8 cellular contexts compared by ENCODE assay signal in genomic region chr12:53098982-53099651, GRCh38. TPM values are rescaled to one million over a fixed set of nuclear protein-coding genes. Genes with fewer than 3 reads are reported as not detected.
DNase-seq lines count a peak whose midpoint lies in the region; ATAC-seq, FAIRE-seq and TF ChIP-seq lines count a peak whose summit lies in the region.

No MANE protein-coding gene starts in this region.

- H3K9ac ChIP-seq in HUES6 (ENCODE audit: low read length): no peak overlapping the region
- H3K9ac ChIP-seq in NT2/D1 (ENCODE audit: insufficient read length, low read depth): peak overlapping the region; percentile 81
- no peak overlapping the region for H3K9ac ChIP-seq in endothelial cell of umbilical vein (replicated peaks; ENCODE audit: extremely low read depth, insufficient read depth, low read length)

- no peaks in the 10 kb centered on the region for H3K9me1 ChIP-seq in endothelial cell of umbilical vein (replicated peaks; ENCODE audit: control insufficient read depth, extremely low read depth, insufficient read depth, low read length)

- no TSS peak for BruUV-seq in endothelial cell of umbilical vein (replicated peaks; lab: Mats Ljungman, UMichigan)

- peaks cover 48% of the 10 kb centered on the region for H3K4me1 ChIP-seq in CD8-positive, alpha-beta memory T cell (ENCODE audit: insufficient read depth, low read length)
- peaks cover 20% of the 10 kb centered on the region for H3K4me1 ChIP-seq in HUES6 (ENCODE audit: control insufficient read depth, insufficient read depth, low read length)
- H3K4me1 ChIP-seq in NT2/D1 (ENCODE audit: insufficient read depth, insufficient read length): peaks cover 23% of the 10 kb centered on the region
- H3K4me1 ChIP-seq in endothelial cell of umbilical vein (ENCODE audit: control insufficient read depth, extremely low read depth, insufficient read depth, low read length): peaks cover 27% of the 10 kb centered on the region

- intact Hi-C loops in endothelial cell of umbilical vein (cut with micrococcal nuclease): loop anchor here (1.0 to 5.0 kb wide), 5 partner anchors 20 to 61 kb away; partner anchors contain the start of genes SPRYD3 and TNS2

- no peaks in the 10 kb centered on the region for H4K20me1 ChIP-seq in endothelial cell of umbilical vein (replicated peaks; ENCODE audit: control insufficient read depth, extremely low read depth, insufficient read depth, low read length)

- no peak overlapping the region for H3K4me3 ChIP-seq in CD8-positive, alpha-beta memory T cell (ENCODE audit: low read length)
- H3K4me3 ChIP-seq in HUES6 (ENCODE audit: low read depth, low read length): peak overlapping the region; percentile 95
- no peak overlapping the region for H3K4me3 ChIP-seq in NT2/D1 (ENCODE audit: insufficient read length, low read depth)
- H3K4me3 ChIP-seq in endothelial cell of umbilical vein (replicated peaks in 1 of 3; ENCODE audit: insufficient read depth in 1 of 3, low read depth in 1 of 3, low read length in 3 of 3): no peak overlapping the region

- CTCF ChIA-PET in CD8-positive, alpha-beta memory T cell (lab: Charles Lee): interaction anchor here (1.0 to 14.7 kb wide), 16 partner anchors 10 to 222 kb away, joined by 3 to 243 read pairs (median 4); partner anchors contain the start of genes AAAS, CSAD and SPRYD3
- CTCF ChIA-PET in endothelial cell of umbilical vein (lab: Charles Lee): interaction anchor here (0.8 to 10.8 kb wide), 22 partner anchors 9 to 170 kb away, joined by 3 to 463 read pairs (median 6); partner anchors contain the start of genes CSAD, SPRYD3 and ZNF740

- peak overlapping the region; percentile 99 for H2AFZ ChIP-seq in endothelial cell of umbilical vein (ENCODE audit: low read depth, low read length)

- no peaks in the 10 kb centered on the region for H3K79me2 ChIP-seq in endothelial cell of umbilical vein (ENCODE audit: control insufficient read depth, insufficient read depth, low read length)

- peak overlapping the region; percentile 24 to 95 (median 83) for H3K27ac Mint-ChIP-seq in CD8-positive, alpha-beta memory T cell

- H3K4me2 ChIP-seq in endothelial cell of umbilical vein (ENCODE audit: insufficient read depth, low read length): peak overlapping the region; percentile 56

- H3K9me3 ChIP-seq in CD8-positive, alpha-beta memory T cell (ENCODE audit: low read length): no peaks in the 10 kb centered on the region
- no peaks in the 10 kb centered on the region for H3K9me3 ChIP-seq in HUES6 (ENCODE audit: control insufficient read depth, insufficient read depth, low read depth, low read length)
- no peaks in the 10 kb centered on the region for H3K9me3 ChIP-seq in NT2/D1 (ENCODE audit: insufficient read depth, low read length)
- H3K9me3 ChIP-seq in endothelial cell of umbilical vein (replicated peaks; ENCODE audit: control insufficient read depth, insufficient read depth, low read length): no peaks in the 10 kb centered on the region

- no peak overlapping the region for H3K27ac ChIP-seq in CD8-positive, alpha-beta memory T cell (ENCODE audit: low read depth, low read length)
- H3K27ac ChIP-seq in HUES6 (ENCODE audit: low read depth, low read length): no peak overlapping the region
- peak overlapping the region; percentile 50 for H3K27ac ChIP-seq in endothelial cell of umbilical vein (ENCODE audit: insufficient read depth, low read depth, low read length)

- dilution Hi-C loops in endothelial cell of umbilical vein (cut with MboI; ENCODE audit: extremely low pct_ligation_motif_present, low sequenced_read_pairs): no loop called here

- H3K27me3 ChIP-seq in CD8-positive, alpha-beta memory T cell (ENCODE audit: insufficient read depth, low read length, poor library complexity, severe bottlenecking): no peaks in the 10 kb centered on the region
- H3K27me3 ChIP-seq in HUES6 (ENCODE audit: control insufficient read depth, insufficient read depth, low read length) (peaks cover 35% of the 10 kb centered on the region), NT2/D1 (ENCODE audit: insufficient read depth, insufficient read length) (peaks cover 31% of the 10 kb centered on the region), endothelial cell of umbilical vein (ENCODE audit: control insufficient read depth in 2 of 2, insufficient read depth in 2 of 2, low read length in 2 of 2) (no peaks in the 10 kb centered on the region)

- peak; percentile 94 to 95 for TF ChIP-seq CTCF in endothelial cell of umbilical vein (IDR thresholded peaks at IDR 0.05; ENCODE audit: extremely low read depth in 1 of 2, insufficient read depth in 1 of 2, low read depth in 1 of 2, low read length in 2 of 2)

- peaks cover 42 to 65% (median 53%) of the 10 kb centered on the region in 3 donors for H3K4me1 Mint-ChIP-seq in CD8-positive, alpha-beta memory T cell

- ATAC-seq in GM19023 (IDR thresholded peaks at IDR 0.05; ENCODE audit: unreplicated experiment): no peak

- peaks cover 0 to 3% of the 10 kb centered on the region in 2 donors for H3K27me3 Mint-ChIP-seq in CD8-positive, alpha-beta memory T cell

- peak; percentile 95 for FAIRE-seq in endothelial cell of umbilical vein (lab: Jason Lieb, UNC)

- POLR2A ChIA-PET in CD8-positive, alpha-beta memory T cell (lab: Charles Lee): interaction anchor here (0.7 to 3.0 kb wide), 3 partner anchors 20 to 45 kb away, joined by 7 to 18 read pairs (median 9); partner anchors contain the start of gene SPRYD3
- POLR2A ChIA-PET in endothelial cell of umbilical vein (lab: Charles Lee): interaction anchor here (1.8 to 2.2 kb wide), 3 partner anchors 20 to 33 kb away, joined by 4 to 9 read pairs (median 5); partner anchors contain the start of gene SPRYD3

- H3K36me3 Mint-ChIP-seq in CD8-positive, alpha-beta memory T cell: no peaks in the 10 kb centered on the region

- no peaks in the 10 kb centered on the region for H3K36me3 ChIP-seq in CD8-positive, alpha-beta memory T cell (ENCODE audit: insufficient read depth, low read length)
- H3K36me3 ChIP-seq in HUES6 (ENCODE audit: control insufficient read depth, insufficient read depth, low read length): no peaks in the 10 kb centered on the region
- H3K36me3 ChIP-seq in NT2/D1 (ENCODE audit: insufficient read depth, insufficient read length, low read length): peaks cover 3% of the 10 kb centered on the region
- no peaks in the 10 kb centered on the region for H3K36me3 ChIP-seq in endothelial cell of umbilical vein (ENCODE audit: control insufficient read depth in 2 of 2, extremely low read depth in 1 of 2, insufficient read depth in 2 of 2, low read length in 2 of 2)

- TF ChIP-seq POLR2A in endothelial cell of umbilical vein (IDR thresholded peaks at IDR 0.05; ENCODE audit: low read depth, low read length): peak; percentile 53

- DNase-seq in CD8-positive, alpha-beta memory T cell: peak; percentile 79 to 92 (median 85)
- DNase-seq in NT2/D1 (ENCODE audit: low read depth, low spot score) (peak; percentile 67), endothelial cell of umbilical vein (ENCODE audit: low read depth, low spot score) (peak; percentile 83), midbrain (lab: John Stamatoyannopoulos, UW) (peak; percentile 70)
- DNase-seq in activated CD8-positive, alpha-beta memory T cell treated with anti-CD3 and anti-CD28 coated beads, Interleukin-2, amount 50 U/mL, for 1 hour (ENCODE audit: extremely low read depth): peak; percentile 62
- peak; percentile 83 for DNase-seq in stimulated activated CD8-positive, alpha-beta memory T cell treated with anti-CD3 and anti-CD28 coated beads, Interleukin-15, amount 100 ng/mL, for 24 hours (ENCODE audit: low read depth)

- no peaks in the 10 kb centered on the region for H3K9me3 Mint-ChIP-seq in CD8-positive, alpha-beta memory T cell

- H3K4me3 Mint-ChIP-seq in CD8-positive, alpha-beta memory T cell: peak overlapping the region; percentile 51 to 82 (median 77)

RNA-seq across cellular contexts. Expression of gene IGFBP6, which starts 1.6 kb away (rescaled TPM):
- 1 to 10 TPM; 1.5 to 1.6 TPM for total RNA-seq in CD8-positive, alpha-beta memory T cell
- 8.9 TPM for polyA plus RNA-seq in CD8-positive, alpha-beta memory T cell
- 11.6 and 14.1 TPM in 2 replicates for total RNA-seq in endothelial cell of umbilical vein
- polyA plus RNA-seq in endothelial cell of umbilical vein: 18.2 TPM in 2 replicates
- polyA plus RNA-seq in endothelial cell of umbilical vein (2011; cell fraction: cytosol; rRNA removed): 13.8 and 17.0 TPM in 2 replicates
- polyA plus RNA-seq in endothelial cell of umbilical vein (2011; cell fraction: nucleus; rRNA removed): 4.4 and 4.9 TPM in 2 replicates
- polyA plus RNA-seq in endothelial cell of umbilical vein (2012): 8.8 and 16.2 TPM in 2 replicates
- 4.0 and 11.3 TPM in 2 replicates for polyA minus RNA-seq in endothelial cell of umbilical vein
- polyA minus RNA-seq in endothelial cell of umbilical vein (2011; cell fraction: cytosol; rRNA and poly(A)+ RNA removed): 25.2 TPM
- polyA minus RNA-seq in endothelial cell of umbilical vein (2011; cell fraction: nucleus; rRNA and poly(A)+ RNA removed): 1.4 and 1.6 TPM in 2 replicates

RNA-seq across cellular contexts. Expression of gene SOAT2, which starts 4.2 kb away (rescaled TPM):
- total RNA-seq in CD8-positive, alpha-beta memory T cell: under 1 TPM; 0.48 to 1.00 TPM
- polyA plus RNA-seq in CD8-positive, alpha-beta memory T cell: 0.76 TPM
- not detected in 2 replicates for total RNA-seq in endothelial cell of umbilical vein
- not detected in 2 replicates for polyA plus RNA-seq in endothelial cell of umbilical vein
- polyA plus RNA-seq in endothelial cell of umbilical vein (2011; cell fraction: cytosol; rRNA removed): not detected in 2 replicates
- polyA plus RNA-seq in endothelial cell of umbilical vein (2011; cell fraction: nucleus; rRNA removed): not detected in 2 replicates
- polyA plus RNA-seq in endothelial cell of umbilical vein (2012): not detected in 2 replicates
- not detected in 2 replicates for polyA minus RNA-seq in endothelial cell of umbilical vein
- polyA minus RNA-seq in endothelial cell of umbilical vein (2011; cell fraction: cytosol; rRNA and poly(A)+ RNA removed): not detected
- polyA minus RNA-seq in endothelial cell of umbilical vein (2011; cell fraction: nucleus; rRNA and poly(A)+ RNA removed): not detected in 2 replicates

RNA-seq across cellular contexts. Expression of gene SPRYD3, which starts 19.9 kb away (rescaled TPM):
- total RNA-seq in CD8-positive, alpha-beta memory T cell: 10 to 100 TPM; 40.1 to 43.3 TPM
- polyA plus RNA-seq in CD8-positive, alpha-beta memory T cell: 63.0 TPM
- 31.7 and 39.2 TPM in 2 replicates for total RNA-seq in endothelial cell of umbilical vein
- polyA plus RNA-seq in endothelial cell of umbilical vein: 38.6 and 39.6 TPM in 2 replicates
- 27.2 and 27.3 TPM in 2 replicates for polyA plus RNA-seq in endothelial cell of umbilical vein (2011; cell fraction: cytosol; rRNA removed)
- 30.9 and 32.1 TPM in 2 replicates for polyA plus RNA-seq in endothelial cell of umbilical vein (2011; cell fraction: nucleus; rRNA removed)
- 27.6 and 35.4 TPM in 2 replicates for polyA plus RNA-seq in endothelial cell of umbilical vein (2012)
- polyA minus RNA-seq in endothelial cell of umbilical vein: 41.8 and 45.3 TPM in 2 replicates
- polyA minus RNA-seq in endothelial cell of umbilical vein (2011; cell fraction: cytosol; rRNA and poly(A)+ RNA removed): 28.4 TPM
- polyA minus RNA-seq in endothelial cell of umbilical vein (2011; cell fraction: nucleus; rRNA and poly(A)+ RNA removed): 13.6 and 18.1 TPM in 2 replicates

RNA-seq across cellular contexts. Expression of gene TNS2, which starts 49.3 kb away (rescaled TPM):
- total RNA-seq in CD8-positive, alpha-beta memory T cell: 1 to 10 TPM; 2.1 to 5.6 TPM
- 0.35 TPM for polyA plus RNA-seq in CD8-positive, alpha-beta memory T cell
- 106 and 119 TPM in 2 replicates for total RNA-seq in endothelial cell of umbilical vein
- polyA plus RNA-seq in endothelial cell of umbilical vein: 84.5 and 119 TPM in 2 replicates
- 49.3 and 62.6 TPM in 2 replicates for polyA plus RNA-seq in endothelial cell of umbilical vein (2011; cell fraction: cytosol; rRNA removed)
- polyA plus RNA-seq in endothelial cell of umbilical vein (2011; cell fraction: nucleus; rRNA removed): 356 and 431 TPM in 2 replicates
- polyA plus RNA-seq in endothelial cell of umbilical vein (2012): 32.4 and 40.1 TPM in 2 replicates
- polyA minus RNA-seq in endothelial cell of umbilical vein: 104 and 105 TPM in 2 replicates
- polyA minus RNA-seq in endothelial cell of umbilical vein (2011; cell fraction: cytosol; rRNA and poly(A)+ RNA removed): 8.6 TPM
- polyA minus RNA-seq in endothelial cell of umbilical vein (2011; cell fraction: nucleus; rRNA and poly(A)+ RNA removed): 163 and 183 TPM in 2 replicates
